Comparison of ENCODE assay signal across 21 cellular contexts in the genomic region with DNA sequence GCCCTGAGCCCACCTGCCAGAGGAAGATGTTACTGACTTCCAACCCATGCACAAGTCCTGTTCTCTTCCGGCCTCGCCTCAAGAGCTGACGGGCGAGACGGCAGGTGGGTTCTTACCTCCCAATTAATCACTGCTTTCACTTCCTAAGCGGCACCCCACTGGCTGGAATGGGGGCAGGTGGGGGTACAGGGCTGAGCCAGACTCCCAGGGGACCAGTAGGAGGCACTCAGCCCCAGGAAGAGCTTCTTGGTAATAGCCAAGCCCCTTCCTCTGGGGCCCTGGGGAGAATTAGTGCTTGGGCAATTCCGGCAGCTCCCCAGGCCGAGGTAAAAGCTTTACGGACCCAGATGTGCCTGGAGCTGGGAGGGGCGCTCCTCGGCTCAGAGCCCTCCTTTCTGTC. TPM values are rescaled to one million over a fixed set of nuclear protein-coding genes. Genes with fewer than 3 reads are reported as not detected.
DNase-seq lines count a peak whose midpoint lies in the region; ATAC-seq, FAIRE-seq and TF ChIP-seq lines count a peak whose summit lies in the region.
"Had no signal": no experiment of that assay in that cellular context is flagged by ENCODE, and none has a peak within 500 bp of the region (broad histone marks: within the 10 kb centered on the region; RNA-seq: fewer than 3 reads in every experiment).

No MANE protein-coding gene starts in this region.

- H2BK20ac ChIP-seq in H1 (ENCODE audit: low read length): no peak overlapping the region

- H3K9me3 ChIP-seq in BLaER1: no peaks in the 10 kb centered on the region
- no peaks in the 10 kb centered on the region for H3K9me3 ChIP-seq in OCI-LY3 (ENCODE audit: insufficient read depth, low read length)
- no peaks in the 10 kb centered on the region for H3K9me3 ChIP-seq in H1 (ENCODE audit: insufficient read depth in 2 of 2, low read depth in 1 of 2, low read length in 1 of 2)

- ATAC-seq in GM23338 (peak; percentile 55), HG02938 (IDR thresholded peaks at IDR 0.05; ENCODE audit: unreplicated experiment) (no peak), HG03139 (IDR thresholded peaks at IDR 0.05; ENCODE audit: unreplicated experiment) (no peak), HG02571 (IDR thresholded peaks at IDR 0.05; ENCODE audit: unreplicated experiment) (no peak)
- ATAC-seq: Panc1, T-helper 17 cell had no signal

- H3K4me2 ChIP-seq in BLaER1 (peak overlapping the region; percentile 86), GM23338 (no peak overlapping the region), OCI-LY3 (ENCODE audit: low read length) (peak overlapping the region; percentile 23), H1 (ENCODE audit: insufficient read depth in 1 of 2, low read depth in 2 of 2, low read length in 2 of 2) (no peak overlapping the region)

- H3K4me1 Mint-ChIP-seq in GM23338: peaks cover 12% of the 10 kb centered on the region; the same call in 2 of the 3 replicates
- H3K4me1 Mint-ChIP-seq: CD8-positive, alpha-beta memory T cell had no signal

- H3K4me3 ChIP-seq in BLaER1: 0 out of 2 replicates have a peak overlapping the region, but pooled peaks have one; percentile 11
- H3K4me3 ChIP-seq in GM23338: no peak overlapping the region
- H3K4me3 ChIP-seq in OCI-LY3 (ENCODE audit: low read length): peak overlapping the region; percentile 19; the same call in 1 of the 2 replicates
- no peak overlapping the region for H3K4me3 ChIP-seq in H1 (ENCODE audit: extremely low read depth in 1 of 4, insufficient read depth in 2 of 4, low read depth in 3 of 4, low read length in 4 of 4)

- H2AFZ ChIP-seq in GM23338: no peak overlapping the region
- no peak overlapping the region for H2AFZ ChIP-seq in OCI-LY3 (ENCODE audit: low read depth, low read length)
- H2AFZ ChIP-seq in H1 (ENCODE audit: low read length): no peak overlapping the region

- no peak for TF ChIP-seq EP300 in H1 (IDR thresholded peaks at IDR 0.05; ENCODE audit: borderline replicate concordance in 1 of 2, low read depth in 2 of 2, low read length in 2 of 2)

- H3K27me3 Mint-ChIP-seq in GM23338 (ENCODE audit: insufficient read depth, low read depth, poor library complexity): peaks cover 8% of the 10 kb centered on the region

- FAIRE-seq in H1 (lab: Jason Lieb, UNC): no peak
- FAIRE-seq: D721Med, GM12891, GM19239 had no signal

- H3F3A ChIP-seq in GM23338 (replicated peaks; ENCODE audit: low read depth): no peaks in the 10 kb centered on the region

- H3K4ac ChIP-seq in H1 (replicated peaks; ENCODE audit: insufficient read length, low read depth, low read length): no peak overlapping the region

- H3K9ac ChIP-seq in BLaER1 (no peak overlapping the region), OCI-LY3 (ENCODE audit: low read length) (no peak overlapping the region), H1 (replicated peaks in 1 of 4; ENCODE audit: extremely low read depth in 1 of 4, low read depth in 3 of 4, low read length in 3 of 4) (no peak overlapping the region)

- TF ChIP-seq POLR2A in H1 (IDR thresholded peaks at IDR 0.05; ENCODE audit: control extremely low read depth in 1 of 2, low read depth in 2 of 2, low read length in 2 of 2): no peak

- TF ChIP-seq RAD21 in H1 (IDR thresholded peaks at IDR 0.05 in 1 of 2, conservative IDR thresholded peaks at IDR 0.05 in 1 of 2; ENCODE audit: low read depth in 2 of 2, low read length in 2 of 2): peak in 1 of 2 experiments; percentile 20; a peak in 1 of 4 replicates

- POLR2A ChIA-PET in H1 (lab: Charles Lee; ENCODE audit: partially characterized antibody): interaction anchor here (1.1 to 1.3 kb wide), 2 partner anchors 9 to 206 kb away, joined by 3 read pairs; no protein-coding TSS in a partner anchor

- H2AK5ac ChIP-seq in H1 (ENCODE audit: low read depth, low read length): no peak overlapping the region

- no peaks in the 10 kb centered on the region for H3K23me2 ChIP-seq in H1 (ENCODE audit: low read depth, low read length)

- H3K9me2 ChIP-seq in GM23338 (ENCODE audit: insufficient read depth): no peaks in the 10 kb centered on the region

- no peak overlapping the region for H2BK120ac ChIP-seq in H1 (replicated peaks; ENCODE audit: low read depth, low read length)

- no peaks in the 10 kb centered on the region for H3K79me2 ChIP-seq in GM23338 (replicated peaks; ENCODE audit: insufficient read depth)
- H3K79me2 ChIP-seq in OCI-LY3 (ENCODE audit: low read length): no peaks in the 10 kb centered on the region
- no peaks in the 10 kb centered on the region for H3K79me2 ChIP-seq in H1 (ENCODE audit: control insufficient read depth in 1 of 2, insufficient read depth in 2 of 2, low read length in 2 of 2)

- 87% methylated on average over 7 of the region's 11 CpGs; no CpG with 5 or more reads in 1 of the 2 experiments for WGBS in H1 (ENCODE audit: extremely low coverage in 1 of 2, insufficient coverage in 1 of 2, insufficient read length in 1 of 2, insufficient replicate concordance in 2 of 2, low coverage in 1 of 2, low lambda C conversion rate in 2 of 2, missing lambda C conversion rate in 1 of 2), 2 experiments

- H3K36me3 ChIP-seq in BLaER1 (no peaks in the 10 kb centered on the region), GM23338 (ENCODE audit: insufficient read depth) (no peaks in the 10 kb centered on the region), OCI-LY3 (replicated peaks; ENCODE audit: low read depth, low read length) (no peaks in the 10 kb centered on the region), H1 (ENCODE audit: control insufficient read depth in 2 of 4, insufficient read depth in 4 of 4, low read length in 3 of 4) (no peaks in the 10 kb centered on the region)

- H4K20me1 ChIP-seq in BLaER1: no peaks in the 10 kb centered on the region
- no peaks in the 10 kb centered on the region for H4K20me1 ChIP-seq in GM23338 (replicated peaks; ENCODE audit: insufficient read depth)
- no peaks in the 10 kb centered on the region for H4K20me1 ChIP-seq in OCI-LY3 (ENCODE audit: insufficient read depth, low read length)
- peaks cover 2% of the 10 kb centered on the region in 2 experiments for H4K20me1 ChIP-seq in H1 (replicated peaks in 1 of 2; ENCODE audit: control insufficient read depth in 1 of 2, insufficient read depth in 2 of 2, low read length in 2 of 2)

- no peak overlapping the region for H4K91ac ChIP-seq in H1 (replicated peaks; ENCODE audit: insufficient read length, low read length)

- CTCF ChIA-PET in H1 (lab: Charles Lee; ENCODE audit: partially characterized antibody): interaction anchor here (0.6 to 38.9 kb wide), 12 partner anchors 9 to 308 kb away, joined by 3 to 1336 read pairs (median 5); partner anchors contain the start of gene CNTN2

- H3K79me1 ChIP-seq in H1 (ENCODE audit: low read depth, low read length): no peaks in the 10 kb centered on the region

- H3K4me1 ChIP-seq in BLaER1 (peaks cover 47% of the 10 kb centered on the region), GM23338 (ENCODE audit: insufficient read depth) (no peaks in the 10 kb centered on the region), OCI-LY3 (ENCODE audit: low read length) (peaks cover 7% of the 10 kb centered on the region), H1 (replicated peaks in 1 of 4; ENCODE audit: control insufficient read depth in 3 of 4, insufficient read depth in 4 of 4, low read length in 3 of 4) (no peaks in the 10 kb centered on the region; a peak in 1 of 7 replicates)

- DNase-seq in GM23338 (ENCODE audit: low spot score): no peak
- DNase-seq in H1 (ENCODE audit: low read depth in 1 of 2, low spot score in 2 of 2): no peak
- no peak for DNase-seq in NCI-H748 treated with DMSO at 0.1 percent for 48 hours (lab: John Stamatoyannopoulos, UW)
- DNase-seq: C1 segment of cervical spinal cord; CD8-positive, alpha-beta memory T cell; NCI-H2081 treated with DMSO at 0.1 percent for 48 hours; NCI-H446 treated with DMSO at 0.1 percent for 48 hours; T-helper 17 cell had no signal

- no peak overlapping the region for H3K18ac ChIP-seq in H1 (ENCODE audit: extremely low read depth, low read length)

- peak in 1 of 2 experiments; percentile 31; a peak in 2 of 4 replicates for TF ChIP-seq CTCF in GM23338 (conservative IDR thresholded peaks at IDR 0.05; ENCODE audit: low read depth in 2 of 2)
- no peak for TF ChIP-seq CTCF in OCI-LY3 (IDR thresholded peaks at IDR 0.05; ENCODE audit: low read depth, low read length)
- no peak for TF ChIP-seq CTCF in H1 (IDR thresholded peaks at IDR 0.05; ENCODE audit: control extremely low read depth in 1 of 3, insufficient read depth in 1 of 3, low read depth in 1 of 3, low read length in 3 of 3)

- H3K27me3 ChIP-seq in BLaER1 (no peaks in the 10 kb centered on the region), GM23338 (ENCODE audit: insufficient read depth) (no peaks in the 10 kb centered on the region), OCI-LY3 (ENCODE audit: low read depth, low read length) (peaks cover 62% of the 10 kb centered on the region), H1 (replicated peaks in 1 of 4; ENCODE audit: control insufficient read depth in 3 of 4, extremely low read depth in 1 of 4, insufficient read depth in 3 of 4, low read length in 3 of 4) (no peaks in the 10 kb centered on the region)

- no peak overlapping the region for H3K27ac Mint-ChIP-seq in GM23338
- H3K27ac Mint-ChIP-seq: CD8-positive, alpha-beta memory T cell; T-helper 17 cell had no signal

- H3K27ac ChIP-seq in BLaER1 (peak overlapping the region; percentile 58; the same call in 1 of the 2 replicates), GM23338 (ENCODE audit: low read depth) (no peak overlapping the region), OCI-LY3 (ENCODE audit: low read length) (no peak overlapping the region), H1 (ENCODE audit: low read depth, low read length) (no peak overlapping the region)

- H2BK15ac ChIP-seq in H1 (ENCODE audit: low read length): no peak overlapping the region

- no peaks in the 10 kb centered on the region for H3K9me3 Mint-ChIP-seq in GM23338
- H3K9me3 Mint-ChIP-seq: CD8-positive, alpha-beta memory T cell had no signal

- H3K56ac ChIP-seq in H1 (replicated peaks; ENCODE audit: insufficient read length, low read depth, low read length): no peak overlapping the region

- H3K23ac ChIP-seq in H1 (ENCODE audit: insufficient read length): no peak overlapping the region

- H3K14ac ChIP-seq in H1 (ENCODE audit: insufficient read length): no peak overlapping the region

- H3K36me3 Mint-ChIP-seq in GM23338 (ENCODE audit: low read depth): no peaks in the 10 kb centered on the region
- H3K36me3 Mint-ChIP-seq: CD8-positive, alpha-beta memory T cell had no signal

- no peak overlapping the region for H2BK5ac ChIP-seq in H1 (ENCODE audit: low read depth, low read length)

- H4K8ac ChIP-seq in H1 (ENCODE audit: extremely low read depth, insufficient read depth, low read length): no peak overlapping the region

- no peak overlapping the region for H2BK12ac ChIP-seq in H1 (ENCODE audit: low read depth, low read length)

- no peak overlapping the region for H4K5ac ChIP-seq in H1 (ENCODE audit: insufficient read length, low read depth, low read length)

- H3K4me3 Mint-ChIP-seq in GM23338: no peak overlapping the region
- H3K4me3 Mint-ChIP-seq: CD8-positive, alpha-beta memory T cell; T-helper 17 cell had no signal

RNA-seq across cellular contexts. Expression of gene CNTN2, which starts 9.7 kb away (rescaled TPM):
- 2.2 TPM in 2 replicates for total RNA-seq in GM23338 (2014; rRNA removed; shearing (Covaris generic))
- polyA plus RNA-seq in GM23338 (2016; fragmentation: Nextera tagmentation; extraction: Ambion mirVana): 0.75 and 1.3 TPM in 2 replicates
- 3.9 TPM in 2 replicates for total RNA-seq in H1 (2021; fragmentation: NEBNext Ultra II Directional; extraction: Animal tissue kit (Norgen Biotek cat#: 25700))
- 1.2 and 2.3 TPM in 2 replicates for polyA plus RNA-seq in H1 (2011; rRNA removed)
- polyA plus RNA-seq in H1 (2011; cell fraction: cytosol; rRNA removed): 1.1 TPM
- polyA plus RNA-seq in H1 (2011; cell fraction: nucleus; rRNA removed): 4.8 TPM
- 2.1 to 2.4 TPM (median 2.3 TPM) in 4 replicates for polyA plus RNA-seq in H1 (2012, experiment 1 of 2)
- polyA plus RNA-seq in H1 (2012, experiment 2 of 2): 1.4 TPM
- 3.1 TPM for polyA plus RNA-seq in H1 (2013, experiment 1 of 2)
- polyA plus RNA-seq in H1 (2013, experiment 2 of 2): 4.4 TPM
- 2.4 and 2.8 TPM in 2 replicates for polyA minus RNA-seq in H1 (2011; rRNA and poly(A)+ RNA removed)
- 3.8 TPM for polyA minus RNA-seq in H1 (2011; cell fraction: cytosol; rRNA and poly(A)+ RNA removed)
- polyA minus RNA-seq in H1 (2011; cell fraction: nucleus; rRNA and poly(A)+ RNA removed): 6.8 TPM
- total RNA-seq: A673; CD8-positive, alpha-beta memory T cell; HT-29; M059J; SK-MEL-5; T-helper 17 cell had no signal
- polyA plus RNA-seq: CD8-positive, alpha-beta memory T cell had no signal

RNA-seq across cellular contexts. Expression of gene TMEM81, which starts 31.6 kb away (rescaled TPM):
- 2.7 and 3.6 TPM in 2 replicates for total RNA-seq in GM23338 (2014; rRNA removed; shearing (Covaris generic))
- polyA plus RNA-seq in GM23338 (2016; fragmentation: Nextera tagmentation; extraction: Ambion mirVana): 4.5 and 5.5 TPM in 2 replicates
- total RNA-seq in H1 (2021; fragmentation: NEBNext Ultra II Directional; extraction: Animal tissue kit (Norgen Biotek cat#: 25700)): 5.8 and 5.9 TPM in 2 replicates
- 1.3 and 2.1 TPM in 2 replicates for polyA plus RNA-seq in H1 (2011; rRNA removed)
- polyA plus RNA-seq in H1 (2011; cell fraction: cytosol; rRNA removed): 3.1 TPM
- 1.3 TPM for polyA plus RNA-seq in H1 (2011; cell fraction: nucleus; rRNA removed)
- polyA plus RNA-seq in H1 (2012, experiment 1 of 2): 3.9 to 4.9 TPM (median 4.8 TPM) in 4 replicates
- 0.56 TPM for polyA plus RNA-seq in H1 (2012, experiment 2 of 2)
- 1.7 TPM for polyA plus RNA-seq in H1 (2013, experiment 1 of 2)
- polyA plus RNA-seq in H1 (2013, experiment 2 of 2): 1.9 TPM
- 4.8 and 6.8 TPM in 2 replicates for polyA minus RNA-seq in H1 (2011; rRNA and poly(A)+ RNA removed)
- 1.2 TPM for polyA minus RNA-seq in H1 (2011; cell fraction: cytosol; rRNA and poly(A)+ RNA removed)
- 6.8 TPM for polyA minus RNA-seq in H1 (2011; cell fraction: nucleus; rRNA and poly(A)+ RNA removed)

Comparison
In these comparisons a context has a peak if more than half of its experiments do, and no peak if none do; other contexts are left out.
1. H3K4me2 ChIP-seq: peak in BLaER1 (single experiment) and OCI-LY3 (single experiment); none in GM23338 (single experiment) and H1 (0 of 2).
2. H3K4me3 ChIP-seq: peak in BLaER1 (single experiment) and OCI-LY3 (single experiment); none in GM23338 (single experiment) and H1 (0 of 4).